19 cellular contexts compared by ENCODE assay signal in genomic region chr9:94894111-94894699, GRCh38.
"Had no signal": no experiment of that assay in that cellular context is flagged by ENCODE, and none has a peak within 500 bp of the region (broad histone marks: within the 10 kb centered on the region; RNA-seq: fewer than 3 reads in every experiment).

No MANE protein-coding gene starts in this region.

- H3K4me3 Mint-ChIP-seq: activated CD4-positive, alpha-beta memory T cell treated with anti-CD3 and anti-CD28 coated beads for 36 hours; activated naive CD8-positive, alpha-beta T cell; neural progenitor cell; stimulated activated effector memory CD8-positive, alpha-beta T cell treated with anti-CD3 and anti-CD28 coated beads, Interleukin-12 subunit alpha, Interleukin-12 subunit beta, amount 100 ng/mL, for 72 hours had no signal

- H3K27ac Mint-ChIP-seq: activated CD4-positive, alpha-beta memory T cell treated with anti-CD3 and anti-CD28 coated beads for 36 hours; activated naive CD8-positive, alpha-beta T cell; neural progenitor cell; stimulated activated effector memory CD8-positive, alpha-beta T cell treated with anti-CD3 and anti-CD28 coated beads, Interleukin-12 subunit alpha, Interleukin-12 subunit beta, amount 100 ng/mL, for 72 hours had no signal

- H3K4me1 ChIP-seq: neural progenitor cell had no signal

- H3K36me3 ChIP-seq: neural progenitor cell had no signal

- H3K27me3 ChIP-seq: dorsolateral prefrontal cortex, esophagus squamous epithelium, hepatocyte, neural progenitor cell, tibial nerve had no signal

- H3K27me3 Mint-ChIP-seq: activated CD4-positive, alpha-beta memory T cell treated with anti-CD3 and anti-CD28 coated beads for 36 hours; activated naive CD8-positive, alpha-beta T cell had no signal

- DNase-seq: activated CD4-positive, alpha-beta memory T cell treated with anti-CD3 and anti-CD28 coated beads for 36 hours; activated CD4-positive, alpha-beta T cell treated with anti-CD3 and anti-CD28 coated beads for 1 hour; activated gamma-delta T cell; activated T-cell treated with anti-CD3 and anti-CD28 coated beads, Interleukin-2, amount 50 U/mL, for 48 hours; anterior cingulate cortex; dorsolateral prefrontal cortex; esophagus squamous epithelium; kidney glomerular epithelial cell; midbrain; retina; small intestine; T-helper 9 cell had no signal

- H2AFZ ChIP-seq: hepatocyte, neural progenitor cell had no signal

- H3K9ac ChIP-seq: neural progenitor cell had no signal

- H3K4me2 ChIP-seq: hepatocyte, neural progenitor cell had no signal

- H3K27ac ChIP-seq: hepatocyte, neural progenitor cell, tibial nerve had no signal

- H3K4me1 Mint-ChIP-seq: neural progenitor cell had no signal

- H3K4me3 ChIP-seq: dorsolateral prefrontal cortex, esophagus squamous epithelium, hepatocyte, neural progenitor cell, tibial nerve had no signal

- H3K36me3 Mint-ChIP-seq: stimulated activated effector memory CD8-positive, alpha-beta T cell treated with anti-CD3 and anti-CD28 coated beads, Interleukin-12 subunit alpha, Interleukin-12 subunit beta, amount 100 ng/mL, for 72 hours had no signal

- FAIRE-seq: bronchial epithelial cell, endometrium, small intestine had no signal
